ENCODE assay signal across 2 cellular contexts in genomic region chr11:104337273-104337672, GRCh38.
TF ChIP-seq lines count a peak whose summit lies in the region.

No MANE protein-coding gene starts in this region.

TF ChIP-seq in SK-N-SH, 30 proteins besides CTCF, POLR2A, EP300 and RAD21 (continued from another document):
- TF ChIP-seq YY1 (IDR thresholded peaks at IDR 0.05; ENCODE audit: low read depth): no peak
- TF ChIP-seq SIN3A (IDR thresholded peaks at IDR 0.05; ENCODE audit: borderline replicate concordance, low read depth, low read length): no peak
- no peak for TF ChIP-seq IRF3 (IDR thresholded peaks at IDR 0.05; ENCODE audit: low read depth, low read length)
- no peak for TF ChIP-seq MAX (IDR thresholded peaks at IDR 0.05; ENCODE audit: low read depth)
- TF ChIP-seq TAF1 (IDR thresholded peaks at IDR 0.05; ENCODE audit: borderline replicate concordance, low read depth, low read length): no peak
- TF ChIP-seq RXRA (IDR thresholded peaks at IDR 0.05; ENCODE audit: borderline replicate concordance, low read depth): no peak
- TF ChIP-seq GATA2 (CRISPR knock-in tag; IDR thresholded peaks at IDR 0.05): no peak
- no peak for TF ChIP-seq TEAD4 (IDR thresholded peaks at IDR 0.05; ENCODE audit: borderline replicate concordance, insufficient read depth)
- no peak for TF ChIP-seq FOXM1 (IDR thresholded peaks at IDR 0.05; ENCODE audit: low read depth)
- no peak for TF ChIP-seq FOXJ3 (CRISPR knock-in tag; IDR thresholded peaks at IDR 0.05)
- TF ChIP-seq MEF2A (IDR thresholded peaks at IDR 0.05; ENCODE audit: borderline replicate concordance, low read depth): no peak
- no peak for TF ChIP-seq RFX5 (IDR thresholded peaks at IDR 0.05; ENCODE audit: low read length)
- no peak for TF ChIP-seq ZBTB33 (IDR thresholded peaks at IDR 0.05; ENCODE audit: borderline replicate concordance, low read depth)
- TF ChIP-seq FOSL2 (IDR thresholded peaks at IDR 0.05; ENCODE audit: borderline replicate concordance, low read depth): no peak
- no peak for TF ChIP-seq REST (IDR thresholded peaks at IDR 0.05; ENCODE audit: low read depth, low read length)
- TF ChIP-seq ELF1 (IDR thresholded peaks at IDR 0.05): no peak
- TF ChIP-seq NFIC (IDR thresholded peaks at IDR 0.05; ENCODE audit: borderline replicate concordance): no peak
- TF ChIP-seq TCF12 (IDR thresholded peaks at IDR 0.05): no peak

TF ChIP-seq in SK-N-SH treated with all-trans-retinoic acid at 6 μM for 48 hours, 23 proteins besides CTCF, POLR2A, EP300 and RAD21 (continued from another document):
- TF ChIP-seq PATZ1 (CRISPR knock-in tag; IDR thresholded peaks at IDR 0.05; ENCODE audit: borderline replicate concordance) (no peak), GLIS3 (CRISPR knock-in tag; IDR thresholded peaks at IDR 0.05) (no peak), RARB (CRISPR knock-in tag; IDR thresholded peaks at IDR 0.05) (no peak), TOX (CRISPR knock-in tag; IDR thresholded peaks at IDR 0.05; ENCODE audit: borderline replicate concordance) (no peak), PPARA (CRISPR knock-in tag; IDR thresholded peaks at IDR 0.05; ENCODE audit: borderline replicate concordance) (no peak), POU6F1 (CRISPR knock-in tag; IDR thresholded peaks at IDR 0.05; ENCODE audit: borderline replicate concordance, low read depth) (no peak), CSRNP3 (CRISPR knock-in tag; IDR thresholded peaks at IDR 0.05) (no peak), ESRRG (CRISPR knock-in tag; IDR thresholded peaks at IDR 0.05) (no peak), BACH2 (CRISPR knock-in tag; IDR thresholded peaks at IDR 0.05; ENCODE audit: borderline replicate concordance) (no peak), OSR1 (CRISPR knock-in tag; IDR thresholded peaks at IDR 0.05) (no peak)
